Comparison of ENCODE assay signal across 2 cellular contexts in genomic region chr20:49400410-49400809, GRCh38.
TF ChIP-seq lines count a peak whose summit lies in the region.

No MANE protein-coding gene starts in this region.

TF ChIP-seq in IMR-90, 13 proteins besides CTCF, POLR2A, EP300 and RAD21:
- TF ChIP-seq FOS (IDR thresholded peaks at IDR 0.05; ENCODE audit: low read depth, low read length): no peak
- TF ChIP-seq SMC3 (IDR thresholded peaks at IDR 0.05; ENCODE audit: low read depth, low read length): no peak
- no peak for TF ChIP-seq ELK1 (IDR thresholded peaks at IDR 0.05; ENCODE audit: borderline replicate concordance, low read depth, low read length)
- TF ChIP-seq RFX5 (IDR thresholded peaks at IDR 0.05; ENCODE audit: low read depth, low read length): no peak
- TF ChIP-seq CEBPB (IDR thresholded peaks at IDR 0.05; ENCODE audit: low read depth, low read length): no peak
- TF ChIP-seq CHD1 (IDR thresholded peaks at IDR 0.05; ENCODE audit: low read depth, low read length): no peak
- no peak for TF ChIP-seq RCOR1 (IDR thresholded peaks at IDR 0.05; ENCODE audit: insufficient replicate concordance, low read length)
- no peak for TF ChIP-seq USF2 (IDR thresholded peaks at IDR 0.05; ENCODE audit: low read depth, low read length)
- TF ChIP-seq MAFK (IDR thresholded peaks at IDR 0.05; ENCODE audit: low read depth, low read length): no peak
- no peak for TF ChIP-seq MAZ (IDR thresholded peaks at IDR 0.05; ENCODE audit: borderline replicate concordance, low read depth, low read length)

TF ChIP-seq in H1, 55 proteins besides CTCF, POLR2A, EP300 and RAD21:
- TF ChIP-seq CTBP2 (IDR thresholded peaks at IDR 0.05; ENCODE audit: borderline replicate concordance, insufficient read depth, insufficient read length, low read length): no peak
- TF ChIP-seq E2F6 (IDR thresholded peaks at IDR 0.05): no peak
- TF ChIP-seq SIN3A (conservative IDR thresholded peaks at IDR 0.05 in 1 of 2, IDR thresholded peaks at IDR 0.05 in 1 of 2; ENCODE audit: low read depth in 1 of 2, low read length in 2 of 2): no peak
- no peak for TF ChIP-seq SP2 (IDR thresholded peaks at IDR 0.05; ENCODE audit: low read length)
- TF ChIP-seq ZNF274 (IDR thresholded peaks at IDR 0.05; ENCODE audit: borderline replicate concordance, extremely low read depth, low read length): no peak
- TF ChIP-seq RXRA (IDR thresholded peaks at IDR 0.05; ENCODE audit: insufficient read depth, low read depth, low read length): no peak
- no peak for TF ChIP-seq POU5F1 (IDR thresholded peaks at IDR 0.05; ENCODE audit: low read depth, low read length)
- no peak for TF ChIP-seq RBBP5 (IDR thresholded peaks at IDR 0.05; ENCODE audit: borderline replicate concordance, low read depth, low read length)
- TF ChIP-seq ASH2L (IDR thresholded peaks at IDR 0.05; ENCODE audit: low read length): no peak
- no peak for TF ChIP-seq SP1 (IDR thresholded peaks at IDR 0.05; ENCODE audit: low read depth, low read length)
- no peak for TF ChIP-seq SP4 (IDR thresholded peaks at IDR 0.05; ENCODE audit: low read length)
- no peak for TF ChIP-seq TEAD4 (IDR thresholded peaks at IDR 0.05; ENCODE audit: low read depth, low read length)
- TF ChIP-seq SUZ12 (IDR thresholded peaks at IDR 0.05; ENCODE audit: low read length): no peak
- no peak for TF ChIP-seq MAFK (IDR thresholded peaks at IDR 0.05; ENCODE audit: low read depth, low read length)
